Comparison of ENCODE assay signal across 10 cellular contexts in genomic region chr5:109830955-109831502, GRCh38.
DNase-seq lines count a peak whose midpoint lies in the region; ATAC-seq lines count a peak whose summit lies in the region.
"Had no signal": no experiment of that assay in that cellular context is flagged by ENCODE, and none has a peak within 500 bp of the region (broad histone marks: within the 10 kb centered on the region; RNA-seq: fewer than 3 reads in every experiment).

No MANE protein-coding gene starts in this region.

- DNase-seq in EL (peak; percentile 43), MV-4-11 (lab: John Stamatoyannopoulos, UW) (peak; percentile 5), epithelial cell of prostate (ENCODE audit: low read depth, low spot score) (no peak), epidermal melanocyte (ENCODE audit: insufficient read length, low spot score) (no peak)
- DNase-seq in naive thymus-derived CD8-positive, alpha-beta T cell = no peak
- DNase-seq in activated CD4-positive, CD25-positive, alpha-beta regulatory T cell (lab: John Stamatoyannopoulos, UW) = no peak
- no peak for DNase-seq in activated CD4-positive, alpha-beta T cell treated with anti-CD3 and anti-CD28 coated beads, Interleukin-2, amount 50 U/mL, for 4 hours
- DNase-seq: activated CD4-positive, alpha-beta T cell treated with anti-CD3 and anti-CD28 coated beads for 48 hours; midbrain; Right ventricle myocardium superior had no signal

- peak overlapping the region in 7 of 10 donors; percentile 1 to 65 (median 35) for H3K27ac Mint-ChIP-seq in naive thymus-derived CD8-positive, alpha-beta T cell

- peak overlapping the region; percentile 57 for H3K27ac ChIP-seq in epithelial cell of prostate

- no peaks in the 10 kb centered on the region for H3K27me3 Mint-ChIP-seq in naive thymus-derived CD8-positive, alpha-beta T cell

- H3K36me3 Mint-ChIP-seq in naive thymus-derived CD8-positive, alpha-beta T cell = peaks cover 29 to 68% (median 65%) of the 10 kb centered on the region in 3 donors

- peaks cover 6 to 19% (median 16%) of the 10 kb centered on the region in 4 donors for H3K4me1 Mint-ChIP-seq in naive thymus-derived CD8-positive, alpha-beta T cell

- no peak overlapping the region for H3K4me3 Mint-ChIP-seq in naive thymus-derived CD8-positive, alpha-beta T cell

- POLR2A ChIA-PET in naive thymus-derived CD8-positive, alpha-beta T cell (lab: Charles Lee) = no interaction called here

- ATAC-seq in naive thymus-derived CD8-positive, alpha-beta T cell = no peak

- peaks cover 0 to 3% (median 0%) of the 10 kb centered on the region in 9 donors for H3K9me3 Mint-ChIP-seq in naive thymus-derived CD8-positive, alpha-beta T cell

Comparison
In these comparisons a context has a peak if more than half of its experiments do, and no peak if none do; other contexts are left out.
1. DNase-seq: peak in EL (single experiment) and MV-4-11 (single experiment); none in epithelial cell of prostate (single experiment), naive thymus-derived CD8-positive, alpha-beta T cell (0 of 10), activated CD4-positive, CD25-positive, alpha-beta regulatory T cell (0 of 4), activated CD4-positive, alpha-beta T cell treated with anti-CD3 and anti-CD28 coated beads, Interleukin-2, amount 50 U/mL, for 4 hours (0 of 2) and epidermal melanocyte (single experiment).